2 cellular contexts compared by ENCODE assay signal in the genomic region with DNA sequence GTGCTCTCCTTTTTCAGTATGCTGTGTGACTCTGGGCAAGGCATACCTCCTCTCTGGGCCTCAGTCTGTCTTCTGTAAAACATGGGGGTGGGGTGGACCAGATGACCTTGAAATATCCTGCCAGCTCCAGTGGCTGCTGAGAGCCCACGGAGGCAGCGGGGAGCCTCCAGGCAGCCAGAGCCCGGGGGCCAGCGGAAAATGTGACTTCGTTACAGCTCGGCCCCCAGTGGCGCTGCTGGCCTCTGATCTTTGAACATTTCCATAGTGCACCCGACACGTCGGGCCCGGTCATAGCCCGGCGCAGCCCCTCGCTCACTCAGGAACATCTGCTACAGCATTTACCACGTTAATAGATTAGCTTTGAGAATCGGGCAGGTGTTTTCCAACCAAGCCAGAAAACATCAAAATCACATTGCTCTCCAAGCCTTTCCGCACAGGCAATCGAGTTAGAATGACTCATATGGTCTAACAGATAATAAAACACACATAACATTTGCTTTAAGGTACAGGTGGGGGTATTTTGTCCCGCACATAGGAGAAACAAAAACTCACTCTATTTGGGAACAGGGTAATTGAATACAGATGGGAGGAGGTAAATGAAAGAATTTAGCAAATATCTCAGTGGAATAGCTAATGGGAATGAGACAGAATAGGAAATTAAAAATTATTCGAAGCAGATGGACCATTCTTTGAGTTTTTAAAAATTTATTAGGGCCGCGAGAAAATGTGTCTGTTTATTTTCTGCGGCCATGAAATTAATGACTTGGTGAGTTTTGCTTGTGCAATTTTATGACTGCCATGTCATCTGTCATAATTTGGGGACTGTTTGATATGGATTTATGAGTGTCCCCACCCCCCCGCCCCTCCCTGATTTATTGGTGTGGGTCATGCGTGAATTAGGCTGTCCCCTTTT.
TF ChIP-seq lines count a peak whose summit lies in the region.

No MANE protein-coding gene starts in this region.

TF ChIP-seq in IMR-90, 13 proteins besides CTCF, POLR2A, EP300 and RAD21:
- TF ChIP-seq CHD1 (IDR thresholded peaks at IDR 0.05; ENCODE audit: low read depth, low read length) = no peak
- TF ChIP-seq, protein P1, sequence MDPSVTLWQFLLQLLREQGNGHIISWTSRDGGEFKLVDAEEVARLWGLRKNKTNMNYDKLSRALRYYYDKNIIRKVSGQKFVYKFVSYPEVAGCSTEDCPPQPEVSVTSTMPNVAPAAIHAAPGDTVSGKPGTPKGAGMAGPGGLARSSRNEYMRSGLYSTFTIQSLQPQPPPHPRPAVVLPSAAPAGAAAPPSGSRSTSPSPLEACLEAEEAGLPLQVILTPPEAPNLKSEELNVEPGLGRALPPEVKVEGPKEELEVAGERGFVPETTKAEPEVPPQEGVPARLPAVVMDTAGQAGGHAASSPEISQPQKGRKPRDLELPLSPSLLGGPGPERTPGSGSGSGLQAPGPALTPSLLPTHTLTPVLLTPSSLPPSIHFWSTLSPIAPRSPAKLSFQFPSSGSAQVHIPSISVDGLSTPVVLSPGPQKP (IDR thresholded peaks at IDR 0.05; ENCODE audit: borderline replicate concordance, low read depth, low read length) = no peak
- TF ChIP-seq NFE2L2 (IDR thresholded peaks at IDR 0.05; ENCODE audit: low read depth, low read length) = no peak
- TF ChIP-seq MAZ (IDR thresholded peaks at IDR 0.05; ENCODE audit: borderline replicate concordance, low read depth, low read length) = no peak
- no peak for TF ChIP-seq MAFK (IDR thresholded peaks at IDR 0.05; ENCODE audit: low read depth, low read length)
- no peak for TF ChIP-seq CEBPB (IDR thresholded peaks at IDR 0.05; ENCODE audit: low read depth, low read length)
- TF ChIP-seq, protein P2, sequence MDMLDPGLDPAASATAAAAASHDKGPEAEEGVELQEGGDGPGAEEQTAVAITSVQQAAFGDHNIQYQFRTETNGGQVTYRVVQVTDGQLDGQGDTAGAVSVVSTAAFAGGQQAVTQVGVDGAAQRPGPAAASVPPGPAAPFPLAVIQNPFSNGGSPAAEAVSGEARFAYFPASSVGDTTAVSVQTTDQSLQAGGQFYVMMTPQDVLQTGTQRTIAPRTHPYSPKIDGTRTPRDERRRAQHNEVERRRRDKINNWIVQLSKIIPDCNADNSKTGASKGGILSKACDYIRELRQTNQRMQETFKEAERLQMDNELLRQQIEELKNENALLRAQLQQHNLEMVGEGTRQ (IDR thresholded peaks at IDR 0.05; ENCODE audit: low read depth, low read length) = no peak
- no peak for TF ChIP-seq FOS (IDR thresholded peaks at IDR 0.05; ENCODE audit: low read depth, low read length)
- TF ChIP-seq RFX5 (IDR thresholded peaks at IDR 0.05; ENCODE audit: low read depth, low read length) = no peak
- TF ChIP-seq SMC3 (IDR thresholded peaks at IDR 0.05; ENCODE audit: low read depth, low read length) = no peak
- TF ChIP-seq RCOR1 (IDR thresholded peaks at IDR 0.05; ENCODE audit: insufficient replicate concordance, low read length) = no peak
- no peak for TF ChIP-seq BHLHE40 (IDR thresholded peaks at IDR 0.05; ENCODE audit: low read depth, low read length)
- no peak for TF ChIP-seq MXI1 (IDR thresholded peaks at IDR 0.05; ENCODE audit: borderline replicate concordance, low read depth, low read length)

TF ChIP-seq in SK-N-SH treated with all-trans-retinoic acid at 6 μM for 48 hours, 23 proteins besides CTCF, POLR2A, EP300 and RAD21:
- TF ChIP-seq PPARA (CRISPR knock-in tag; IDR thresholded peaks at IDR 0.05; ENCODE audit: borderline replicate concordance) (no peak), TCF4 (CRISPR knock-in tag; IDR thresholded peaks at IDR 0.05; ENCODE audit: borderline replicate concordance) (peak; percentile 51; the same call in 1 of the 2 replicates), SNAI2 (CRISPR knock-in tag; IDR thresholded peaks at IDR 0.05) (peak; percentile 84; the same call in 1 of the 2 replicates), ZFP3 (CRISPR knock-in tag; IDR thresholded peaks at IDR 0.05) (no peak), ZFP30 (CRISPR knock-in tag; IDR thresholded peaks at IDR 0.05) (no peak), CSRNP3 (CRISPR knock-in tag; IDR thresholded peaks at IDR 0.05) (no peak)
- TF ChIP-seq, protein P3, sequence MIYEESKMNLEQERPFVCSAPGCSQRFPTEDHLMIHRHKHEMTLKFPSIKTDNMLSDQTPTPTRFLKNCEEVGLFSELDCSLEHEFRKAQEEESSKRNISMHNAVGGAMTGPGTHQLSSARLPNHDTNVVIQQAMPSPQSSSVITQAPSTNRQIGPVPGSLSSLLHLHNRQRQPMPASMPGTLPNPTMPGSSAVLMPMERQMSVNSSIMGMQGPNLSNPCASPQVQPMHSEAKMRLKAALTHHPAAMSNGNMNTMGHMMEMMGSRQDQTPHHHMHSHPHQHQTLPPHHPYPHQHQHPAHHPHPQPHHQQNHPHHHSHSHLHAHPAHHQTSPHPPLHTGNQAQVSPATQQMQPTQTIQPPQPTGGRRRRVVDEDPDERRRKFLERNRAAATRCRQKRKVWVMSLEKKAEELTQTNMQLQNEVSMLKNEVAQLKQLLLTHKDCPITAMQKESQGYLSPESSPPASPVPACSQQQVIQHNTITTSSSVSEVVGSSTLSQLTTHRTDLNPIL (CRISPR knock-in tag; IDR thresholded peaks at IDR 0.05; ENCODE audit: low read depth) = no peak
